ENCODE assay signal across 30 cellular contexts in genomic region chr9:6029581-6029980, GRCh38. TPM values are rescaled to one million over a fixed set of nuclear protein-coding genes. Genes with fewer than 3 reads are reported as not detected.
DNase-seq lines count a peak whose midpoint lies in the region; ATAC-seq and TF ChIP-seq lines count a peak whose summit lies in the region.
"Had no signal": no experiment of that assay in that cellular context is flagged by ENCODE, and none has a peak within 500 bp of the region (broad histone marks: within the 10 kb centered on the region; RNA-seq: fewer than 3 reads in every experiment).

No MANE protein-coding gene starts in this region.

- intact Hi-C loops in testis (cut with DNase I; ENCODE audit: low total_unique reads) (no loop called here), colonic mucosa (cut with DNase I) (no loop called here)

- TF ChIP-seq CTCF in testis (IDR thresholded peaks at IDR 0.05) (no peak), colonic mucosa (IDR thresholded peaks at IDR 0.05) (no peak)

- H3K27me3 ChIP-seq in testis = no peaks in the 10 kb centered on the region
- no peaks in the 10 kb centered on the region for H3K27me3 ChIP-seq in colonic mucosa
- H3K27me3 ChIP-seq: body of pancreas, sigmoid colon had no signal

- no peak for ATAC-seq in HG03175 (IDR thresholded peaks at IDR 0.05; ENCODE audit: unreplicated experiment)
- ATAC-seq: body of pancreas had no signal

- H3K9me3 ChIP-seq in testis (no peaks in the 10 kb centered on the region), colonic mucosa (no peaks in the 10 kb centered on the region)
- H3K9me3 ChIP-seq: body of pancreas, Caco-2, HAP-1, left ventricle myocardium inferior, sigmoid colon had no signal

- no peak overlapping the region for H3K9ac ChIP-seq in colonic mucosa (ENCODE audit: low read depth in 2 of 2, low read length in 2 of 2)

- H3K4me1 ChIP-seq in testis = peaks cover 5% of the 10 kb centered on the region
- no peaks in the 10 kb centered on the region for H3K4me1 ChIP-seq in colonic mucosa
- H3K4me1 ChIP-seq: body of pancreas, Caco-2, left ventricle myocardium inferior, sigmoid colon had no signal

- no peak for TF ChIP-seq POLR2A in testis (IDR thresholded peaks at IDR 0.05)

- DNase-seq in NCI-H2081 (lab: John Stamatoyannopoulos, UW) (peak; percentile 37 to 48), NCI-H2081 treated with DMSO at 0.1 percent for 48 hours (lab: John Stamatoyannopoulos, UW) (no peak), NCI-H69 (lab: John Stamatoyannopoulos, UW) (peak; percentile 44), medulla oblongata (ENCODE audit: extremely low spot score) (peak; percentile 41), testis (peak; percentile 52), NCI-H2029 treated with DMSO at 0.1 percent for 48 hours (lab: John Stamatoyannopoulos, UW) (no peak), colonic mucosa (no peak)
- DNase-seq: 8988T; activated CD4-positive, alpha-beta memory T cell treated with anti-CD3 and anti-CD28 coated beads, Interleukin-2, amount 10 ng/mL, durations not matched to agents 7 days and 5 days; activated CD4-positive, alpha-beta T cell treated with anti-CD3 and anti-CD28 coated beads for 1 hour; activated CD8-positive, alpha-beta memory T cell treated with anti-CD3 and anti-CD28 coated beads, Interleukin-2, amount 50 U/mL, for 48 hours; activated naive CD4-positive, alpha-beta T cell treated with Interleukin-2 at 50 U/mL for 16 hours; body of pancreas; Caco-2; DMS79; endodermal cell; foreskin fibroblast; islet precursor cell; Karpas-422; left ventricle myocardium inferior; MV-4-11; NCI-H187; NK-92 treated with Interleukin-12 subunit alpha and Interleukin-12 subunit beta, amount 100 ng/mL, for 24 hours; Right ventricle myocardium superior; sigmoid colon; stimulated activated CD4-positive, alpha-beta T cell treated with anti-CD3 and anti-CD28 coated beads, Interleukin-4, amount 100 ng/mL, for 24 hours; T-helper 2 cell; trophoblast cell had no signal

- H3K27ac ChIP-seq in testis (peak overlapping the region; percentile 55 to 66), colonic mucosa (no peak overlapping the region)
- H3K27ac ChIP-seq: body of pancreas, left ventricle myocardium inferior, sigmoid colon had no signal

- no peak overlapping the region for H3K4me3 ChIP-seq in testis
- no peak overlapping the region for H3K4me3 ChIP-seq in colonic mucosa
- H3K4me3 ChIP-seq: body of pancreas, HAP-1, left ventricle myocardium inferior, sigmoid colon had no signal

- 23 to 40% methylated on average over 4 of the region's 4 CpGs for WGBS in testis, 2 donors

- no peaks in the 10 kb centered on the region for H3K36me3 ChIP-seq in testis (ENCODE audit: low read depth, missing control alignments)
- no peaks in the 10 kb centered on the region for H3K36me3 ChIP-seq in colonic mucosa
- H3K36me3 ChIP-seq: HAP-1, left ventricle myocardium inferior, sigmoid colon had no signal

RNA-seq across cellular contexts. Expression of gene RANBP6, which starts 14.2 kb away (rescaled TPM):
- total RNA-seq in testis = 10 to 100 TPM; 13.8 to 16.0 TPM
- 6.9 TPM for polyA plus RNA-seq in testis (ENCODE audit: insufficient read depth, low read depth, low replicate concordance)
- 1 to 10 TPM; 6.7 to 9.9 TPM for total RNA-seq in colonic mucosa

Comparison
In these comparisons a context has a peak if more than half of its experiments do, and no peak if none do; other contexts are left out.
1. DNase-seq: peak in NCI-H2081 (2 of 2), NCI-H69 (single experiment), medulla oblongata (single experiment) and testis (single experiment); none in NCI-H2081 treated with DMSO at 0.1 percent for 48 hours (single experiment), NCI-H2029 treated with DMSO at 0.1 percent for 48 hours (single experiment) and colonic mucosa (single experiment).